Comparison of ENCODE assay signal across 1 cellular context in the genomic region with DNA sequence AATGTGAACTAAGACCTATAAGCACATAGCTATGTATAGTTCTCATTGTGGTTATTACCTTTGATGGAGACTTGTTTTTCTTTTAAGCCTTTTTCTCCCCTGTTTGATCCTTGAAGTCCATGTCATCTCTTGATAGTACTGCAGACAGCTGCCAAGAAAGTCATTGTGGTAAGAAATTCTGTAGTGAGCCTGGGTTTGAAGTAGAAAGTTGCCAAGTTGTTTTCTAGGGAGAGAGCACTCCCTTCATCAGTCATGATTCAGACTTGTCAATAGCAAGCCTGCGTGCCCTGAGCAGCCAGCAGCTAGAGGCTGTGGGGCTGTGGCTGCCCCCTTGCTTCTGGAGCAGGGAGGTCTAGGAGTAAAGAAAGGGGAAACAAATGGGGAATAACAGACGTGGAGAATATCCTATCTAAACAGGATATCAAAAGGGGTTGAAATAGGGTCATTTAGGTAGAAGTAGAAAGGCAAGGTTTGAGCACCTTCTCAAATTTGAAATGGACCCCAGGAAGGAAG.
TF ChIP-seq lines count a peak whose summit lies in the region.

No MANE protein-coding gene starts in this region.

TF ChIP-seq in WTC11, 78 proteins besides CTCF, POLR2A, EP300 and RAD21 (continued from another document):
- TF ChIP-seq STAT6 (CRISPR knock-in tag; conservative IDR thresholded peaks at IDR 0.05; ENCODE audit: low read depth) (no peak), NFYB (CRISPR knock-in tag; conservative IDR thresholded peaks at IDR 0.05; ENCODE audit: low read depth) (no peak), IRF2 (CRISPR knock-in tag; IDR thresholded peaks at IDR 0.05; ENCODE audit: borderline replicate concordance, low read depth) (no peak), E2F1 (CRISPR knock-in tag; IDR thresholded peaks at IDR 0.05) (no peak), EMX1 (CRISPR knock-in tag; IDR thresholded peaks at IDR 0.05) (no peak)
- TF ChIP-seq, protein P1, sequence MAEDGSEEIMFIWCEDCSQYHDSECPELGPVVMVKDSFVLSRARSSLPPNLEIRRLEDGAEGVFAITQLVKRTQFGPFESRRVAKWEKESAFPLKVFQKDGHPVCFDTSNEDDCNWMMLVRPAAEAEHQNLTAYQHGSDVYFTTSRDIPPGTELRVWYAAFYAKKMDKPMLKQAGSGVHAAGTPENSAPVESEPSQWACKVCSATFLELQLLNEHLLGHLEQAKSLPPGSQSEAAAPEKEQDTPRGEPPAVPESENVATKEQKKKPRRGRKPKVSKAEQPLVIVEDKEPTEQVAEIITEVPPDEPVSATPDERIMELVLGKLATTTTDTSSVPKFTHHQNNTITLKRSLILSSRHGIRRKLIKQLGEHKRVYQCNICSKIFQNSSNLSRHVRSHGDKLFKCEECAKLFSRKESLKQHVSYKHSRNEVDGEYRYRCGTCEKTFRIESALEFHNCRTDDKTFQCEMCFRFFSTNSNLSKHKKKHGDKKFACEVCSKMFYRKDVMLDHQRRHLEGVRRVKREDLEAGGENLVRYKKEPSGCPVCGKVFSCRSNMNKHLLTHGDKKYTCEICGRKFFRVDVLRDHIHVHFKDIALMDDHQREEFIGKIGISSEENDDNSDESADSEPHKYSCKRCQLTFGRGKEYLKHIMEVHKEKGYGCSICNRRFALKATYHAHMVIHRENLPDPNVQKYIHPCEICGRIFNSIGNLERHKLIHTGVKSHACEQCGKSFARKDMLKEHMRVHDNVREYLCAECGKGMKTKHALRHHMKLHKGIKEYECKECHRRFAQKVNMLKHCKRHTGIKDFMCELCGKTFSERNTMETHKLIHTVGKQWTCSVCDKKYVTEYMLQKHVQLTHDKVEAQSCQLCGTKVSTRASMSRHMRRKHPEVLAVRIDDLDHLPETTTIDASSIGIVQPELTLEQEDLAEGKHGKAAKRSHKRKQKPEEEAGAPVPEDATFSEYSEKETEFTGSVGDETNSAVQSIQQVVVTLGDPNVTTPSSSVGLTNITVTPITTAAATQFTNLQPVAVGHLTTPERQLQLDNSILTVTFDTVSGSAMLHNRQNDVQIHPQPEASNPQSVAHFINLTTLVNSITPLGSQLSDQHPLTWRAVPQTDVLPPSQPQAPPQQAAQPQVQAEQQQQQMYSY (CRISPR knock-in tag; IDR thresholded peaks at IDR 0.05): no peak
